8 cellular contexts compared by ENCODE assay signal in the genomic region with DNA sequence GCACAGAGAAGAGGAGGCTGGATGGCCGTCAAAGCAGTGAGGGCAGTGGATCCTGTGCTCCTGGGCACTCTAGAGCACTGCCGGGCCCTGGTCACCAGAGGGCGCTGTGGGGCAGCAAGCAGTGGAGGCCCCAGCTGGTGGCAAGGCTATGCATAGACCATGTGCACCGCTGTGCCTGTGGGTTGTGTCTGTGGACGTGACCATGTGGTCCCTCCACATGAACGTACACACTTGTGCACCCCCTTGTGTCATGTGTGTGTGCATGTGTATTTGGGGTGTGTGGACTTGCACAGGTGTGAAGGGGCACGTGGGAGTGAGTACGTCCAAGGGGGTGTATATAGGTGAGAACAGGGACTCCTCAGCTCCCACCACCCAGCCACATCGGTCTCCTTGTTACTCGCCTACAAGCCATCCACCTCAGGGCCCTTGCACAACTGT. TPM values are rescaled to one million over a fixed set of nuclear protein-coding genes. Genes with fewer than 3 reads are reported as not detected.
DNase-seq lines count a peak whose midpoint lies in the region; ATAC-seq and TF ChIP-seq lines count a peak whose summit lies in the region.

No MANE protein-coding gene starts in this region.

- peaks cover 3% of the 10 kb centered on the region for H3K79me2 ChIP-seq in OCI-LY1 (ENCODE audit: insufficient read depth, low read length)

- H3K9me2 ChIP-seq in OCI-LY1 (ENCODE audit: low read depth, low read length), result no peaks in the 10 kb centered on the region

- peak; percentile 84 to 87 for DNase-seq in AML-193 (lab: John Stamatoyannopoulos, UW)
- peak; percentile 82 for DNase-seq in HT-29 (ENCODE audit: low spot score)
- peak; percentile 74 for DNase-seq in activated CD8-positive, alpha-beta memory T cell treated with anti-CD3 and anti-CD28 coated beads, Interleukin-2, amount 50 U/mL, for 1 hour (ENCODE audit: extremely low read depth)
- peak; percentile 95 for DNase-seq in endothelial cell (ENCODE audit: low spot score)
- peak; percentile 89 for DNase-seq in mucosa of gallbladder (ENCODE audit: low spot score)
- peak; percentile 78 to 83 for DNase-seq in stimulated activated CD8-positive, alpha-beta memory T cell treated with anti-CD3 and anti-CD28 coated beads, Interleukin-7, amount 100 ng/mL, for 4 hours (ENCODE audit: low read depth in 2 of 2)

- H3K4me3 ChIP-seq in OCI-LY1 (ENCODE audit: low read depth, low read length, poor library complexity, severe bottlenecking), result no peak overlapping the region

- TF ChIP-seq CTCF in OCI-LY1 (IDR thresholded peaks at IDR 0.05; ENCODE audit: low read length) (peak; percentile 96), endothelial cell (IDR thresholded peaks at IDR 0.05; ENCODE audit: unreplicated experiment) (peak; percentile 86)

- no peaks in the 10 kb centered on the region for H4K20me1 ChIP-seq in OCI-LY1 (ENCODE audit: insufficient read depth, low read length)

- H3K4me3 Mint-ChIP-seq in endothelial cell (ENCODE audit: unreplicated experiment), result no peak overlapping the region

- peaks cover 20% of the 10 kb centered on the region for H3K27me3 Mint-ChIP-seq in endothelial cell (ENCODE audit: unreplicated experiment)

- no peak overlapping the region; the same call in 1 of the 2 replicates for H3K4me2 ChIP-seq in OCI-LY1 (ENCODE audit: low read length)

- no peaks in the 10 kb centered on the region for H3F3A ChIP-seq in OCI-LY1 (ENCODE audit: insufficient read depth, low read length)

- no peaks in the 10 kb centered on the region for H3K27me3 ChIP-seq in OCI-LY1 (ENCODE audit: insufficient read depth, low read length)

- H3K36me3 ChIP-seq in OCI-LY1 (ENCODE audit: insufficient read depth, low read length), result no peaks in the 10 kb centered on the region

- H3K9ac ChIP-seq in OCI-LY1 (ENCODE audit: low read length), result no peak overlapping the region

- H3K27ac ChIP-seq in OCI-LY1 (ENCODE audit: low read depth, low read length, poor library complexity, severe bottlenecking), result no peak overlapping the region

- H3K36me3 Mint-ChIP-seq in endothelial cell (ENCODE audit: low read depth, unreplicated experiment), result peaks cover 2% of the 10 kb centered on the region

- H3K27ac Mint-ChIP-seq in endothelial cell (ENCODE audit: unreplicated experiment), result no peak overlapping the region

- H2AFZ ChIP-seq in OCI-LY1 (ENCODE audit: low read length), result no peak overlapping the region

- H3K9me3 Mint-ChIP-seq in endothelial cell (ENCODE audit: unreplicated experiment), result no peaks in the 10 kb centered on the region

- H3K9me3 ChIP-seq in OCI-LY1 (ENCODE audit: low read length), result no peaks in the 10 kb centered on the region

- peaks cover 40% of the 10 kb centered on the region for H3K4me1 ChIP-seq in OCI-LY1 (ENCODE audit: insufficient read depth, low read length, severe bottlenecking)

- ATAC-seq in GM19043 (IDR thresholded peaks at IDR 0.05; ENCODE audit: low read depth, unreplicated experiment), result peak; percentile 29

- peaks cover 23% of the 10 kb centered on the region for H3K4me1 Mint-ChIP-seq in endothelial cell (ENCODE audit: unreplicated experiment)

RNA-seq across cellular contexts. Expression of a gene that starts 4.4 kb away (rescaled TPM):
- 65.0 and 89.9 TPM in 2 replicates for total RNA-seq in HT-29 (2014; rRNA removed; shearing (Covaris generic))
- total RNA-seq in endothelial cell (ENCODE audit: unreplicated experiment), result 65.8 TPM
- 74.0 TPM for total RNA-seq in mucosa of gallbladder

RNA-seq across cellular contexts. Expression of a gene that starts 26.9 kb away (rescaled TPM):
- 0.97 and 1.1 TPM in 2 replicates for total RNA-seq in HT-29 (2014; rRNA removed; shearing (Covaris generic))
- total RNA-seq in endothelial cell (ENCODE audit: unreplicated experiment), result 30.3 TPM
- 20.6 TPM for total RNA-seq in mucosa of gallbladder

Comparison
In these comparisons a context has a peak if more than half of its experiments do, and no peak if none do; other contexts are left out.
1. RNA of a gene that starts 26.9 kb away (total RNA-seq): 30.3 TPM in endothelial cell (single experiment) and 20.6 TPM in mucosa of gallbladder (single experiment); 0.97 to 1.1 TPM in HT-29; every median in the first group is over 10 times any median in the second.
2. Peak in every context shown above with its lines, with median percentiles within 50 percentile points of each other: DNase-seq.